In genomic region chr7:42886129-42886528, GRCh38 we compare ENCODE assay signal across 8 cellular contexts. TPM values are rescaled to one million over a fixed set of nuclear protein-coding genes. Genes with fewer than 3 reads are reported as not detected.
DNase-seq lines count a peak whose midpoint lies in the region; ATAC-seq, FAIRE-seq and TF ChIP-seq lines count a peak whose summit lies in the region.

No MANE protein-coding gene starts in this region.

- RAD21 ChIA-PET in GM12878 (lab: Charles Lee; ENCODE audit: unreplicated experiment), result interaction anchor here (1.4 kb wide), 1 partner anchor 943 kb away, joined by 3 read pairs; no protein-coding TSS in a partner anchor

- TF ChIP-seq CTCF in LNCAP (IDR thresholded peaks at IDR 0.05), result peak; percentile 47
- peak; percentile 19 to 25 (median 24); a peak in 3 of 6 replicates for TF ChIP-seq CTCF in GM12878 (IDR thresholded peaks at IDR 0.05 in 2 of 3, conservative IDR thresholded peaks at IDR 0.05 in 1 of 3; ENCODE audit: control insufficient read depth in 2 of 3, extremely low read depth in 1 of 3, insufficient read depth in 1 of 3, low read depth in 3 of 3, low read length in 3 of 3)
- TF ChIP-seq CTCF in nephron progenitor cell (IDR thresholded peaks at IDR 0.05), result peak; percentile 38

- intact Hi-C loops in GM12878 (cut with micrococcal nuclease; ENCODE audit: unreplicated experiment), result no loop called here
- intact Hi-C loops in Right ventricle myocardium superior (cut with DNase I), result no loop called here

- H3K4me2 ChIP-seq in GM12878 (ENCODE audit: control insufficient read depth, insufficient read depth), result no peak overlapping the region

- H4K20me1 ChIP-seq in GM12878 (ENCODE audit: control insufficient read depth, insufficient read depth), result no peaks in the 10 kb centered on the region

- in situ Hi-C loops in GM12878 (cut with MboI), result no loop called here

- no peaks in the 10 kb centered on the region; the same call in 1 of the 2 replicates for H3K4me1 ChIP-seq in GM12878 (ENCODE audit: control insufficient read depth, insufficient read depth, low read length)

- H3K9ac ChIP-seq in GM12878 (ENCODE audit: control insufficient read depth, insufficient read depth, low read length), result no peak overlapping the region

- no peak for FAIRE-seq in GM12878 (lab: Jason Lieb, UNC)

- TF ChIP-seq POLR2A in GM12878 (IDR thresholded peaks at IDR 0.05; ENCODE audit: low read depth, low read length), result no peak

- peaks cover 0 to 1% of the 10 kb centered on the region in 2 experiments; a peak in 2 of 4 replicates for H3K27me3 ChIP-seq in GM12878 (replicated peaks in 1 of 2; ENCODE audit: control insufficient read depth in 2 of 2, insufficient read depth in 2 of 2, low read length in 1 of 2)

- H3K27me3 Mint-ChIP-seq in nephron progenitor cell (ENCODE audit: low read depth, poor library complexity), result peaks cover 3% of the 10 kb centered on the region

- no peaks in the 10 kb centered on the region for H3K9me3 ChIP-seq in GM12878 (replicated peaks; ENCODE audit: control insufficient read depth, insufficient read depth, low read length)

- CTCF ChIA-PET in GM12878 (lab: Yijun Ruan, JAX), result interaction anchor here (1.8 to 2.1 kb wide), 2 partner anchors 9 to 943 kb away, joined by 8 to 16 read pairs; no protein-coding TSS in a partner anchor

- H3K4me1 Mint-ChIP-seq in nephron progenitor cell, result peaks cover 55% of the 10 kb centered on the region

- no peak overlapping the region for H3K4me3 ChIP-seq in GM12878

- POLR2A ChIA-PET in GM12878 (lab: Charles Lee), result no interaction called here

- DNase-seq in DMS53 (lab: John Stamatoyannopoulos, UW) (peak; percentile 44), GM12878 (ENCODE audit: low read depth, low spot score) (no peak), nephron progenitor cell (no peak), Right ventricle myocardium superior (no peak), superior temporal gyrus (ENCODE audit: extremely low spot score) (no peak), GM19238 (ENCODE audit: insufficient read length, low spot score) (no peak)

- no peak overlapping the region for H3K27ac Mint-ChIP-seq in nephron progenitor cell

- peak; percentile 33; the same call in 1 of the 2 replicates for TF ChIP-seq RAD21 in GM12878 (IDR thresholded peaks at IDR 0.05; ENCODE audit: insufficient read depth, low read depth, low read length)

- SMC1A ChIA-PET in GM12878 (lab: Charles Lee; ENCODE audit: uncharacterized antibody, unreplicated experiment), result interaction anchor here (1.4 kb wide), 1 partner anchor 569 kb away, joined by 4 read pairs; no protein-coding TSS in a partner anchor

- no peak for TF ChIP-seq EP300 in GM12878 (IDR thresholded peaks at IDR 0.05; ENCODE audit: borderline replicate concordance in 1 of 2, control insufficient read depth in 1 of 2, low read depth in 2 of 2, low read length in 2 of 2)

- BruUV-seq in GM12878 (replicated peaks; lab: Mats Ljungman, UMichigan), result no TSS peak

- WGBS in GM12878 (ENCODE audit: insufficient coverage, insufficient replicate concordance, low lambda C conversion rate, missing lambda C conversion rate), result 47% methylated on average over 2 of the region's 2 CpGs

- no peaks in the 10 kb centered on the region for H3K36me3 ChIP-seq in GM12878 (ENCODE audit: control insufficient read depth in 2 of 2, insufficient read depth in 2 of 2, low read length in 1 of 2)

- no peak overlapping the region for H2AFZ ChIP-seq in GM12878 (ENCODE audit: control insufficient read depth, low read depth, low read length)

- H3K9me3 Mint-ChIP-seq in nephron progenitor cell, result peaks cover 5% of the 10 kb centered on the region

- H3K4me3 Mint-ChIP-seq in nephron progenitor cell, result no peak overlapping the region

- ATAC-seq in GM12878, result no peak
- ATAC-seq in Right ventricle myocardium superior (ENCODE audit: poor library complexity), result no peak
- ATAC-seq in HG02588 (IDR thresholded peaks at IDR 0.05; ENCODE audit: unreplicated experiment), result no peak

- H3K27ac ChIP-seq in GM12878 (ENCODE audit: control insufficient read depth, insufficient read depth), result no peak overlapping the region

- H3K36me3 Mint-ChIP-seq in nephron progenitor cell (ENCODE audit: low read depth), result no peaks in the 10 kb centered on the region

- H3K79me2 ChIP-seq in GM12878 (ENCODE audit: control insufficient read depth, insufficient read depth, low read length), result no peaks in the 10 kb centered on the region

TF ChIP-seq in GM12878, 131 proteins besides CTCF, POLR2A, EP300 and RAD21 (continues in another document):
- TF ChIP-seq SMC3 (IDR thresholded peaks at IDR 0.05; ENCODE audit: borderline replicate concordance, low read length), result 0 out of 2 replicates have a peak, but pooled peaks have one; percentile 10

RNA-seq across cellular contexts. Expression of gene C7orf25, which starts 25.7 kb away (rescaled TPM):
- total RNA-seq in GM12878 (2013; cell fraction: nucleolus; rRNA removed), result 17.2 and 18.2 TPM in 2 replicates
- total RNA-seq in GM12878 (2014; rRNA removed) (1.4 and 3.5 TPM in 2 replicates), GM12878 (2014; rRNA removed; fragmentation: Illumina TruSeq; extraction: Trizol) (1.9 and 2.2 TPM in 2 replicates), GM12878 (2021) (3.2 and 3.6 TPM in 2 replicates), Right ventricle myocardium superior (5.5 TPM)
- polyA plus RNA-seq in GM12878 (2011; ENCODE audit: low read depth), result 0.49 TPM
- polyA plus RNA-seq in GM12878 (2011; rRNA removed) (1.0 and 2.0 TPM in 2 replicates), GM12878 (2014; fragmentation: Illumina TruSeq; extraction: Trizol) (0.98 and 2.0 TPM in 2 replicates), GM12878 (2014; fragmentation: Nextera tagmentation; extraction: Ambion mirVana) (1 to 10 TPM in 1 of 2 experiments, under 1 TPM in 1; 0.68 to 1.3 TPM), GM12878 (2014; rRNA removed) (0.63 and 2.6 TPM in 2 replicates), GM12878 (2016; fragmentation: Nextera tagmentation; extraction: Ambion mirVana) (1 to 10 TPM; 2.0 to 2.7 TPM)
- 0.55 and 0.87 TPM in 2 replicates for polyA plus RNA-seq in GM12878 (2011; cell fraction: cytosol; rRNA removed)
- 2.5 and 3.0 TPM in 2 replicates for polyA plus RNA-seq in GM12878 (2011; cell fraction: nucleus; rRNA removed)
- 1.1 and 1.3 TPM in 2 replicates for polyA plus RNA-seq in GM12878 (2012)
- polyA minus RNA-seq in GM12878 (2011; rRNA and poly(A)+ RNA removed), result 1.2 and 2.1 TPM in 2 replicates
- 1.3 TPM in 1 of 2 replicates, not detected in the other for polyA minus RNA-seq in GM12878 (2011; cell fraction: cytosol; rRNA and poly(A)+ RNA removed)
- 5.7 and 9.2 TPM in 2 replicates for polyA minus RNA-seq in GM12878 (2011; cell fraction: nucleus; rRNA and poly(A)+ RNA removed)

RNA-seq across cellular contexts. Expression of gene PSMA2, which starts 45.8 kb away (rescaled TPM):
- total RNA-seq in GM12878 (2013; cell fraction: nucleolus; rRNA removed), result 47.6 and 50.1 TPM in 2 replicates
- total RNA-seq in GM12878 (2014; rRNA removed) (129 and 142 TPM in 2 replicates), GM12878 (2014; rRNA removed; fragmentation: Illumina TruSeq; extraction: Trizol) (192 and 195 TPM in 2 replicates), GM12878 (2021) (196 and 211 TPM in 2 replicates), Right ventricle myocardium superior (92.8 TPM)
- polyA plus RNA-seq in GM12878 (2011; ENCODE audit: low read depth), result 203 TPM
- polyA plus RNA-seq in GM12878 (2011; rRNA removed) (438 and 659 TPM in 2 replicates), GM12878 (2014; fragmentation: Illumina TruSeq; extraction: Trizol) (175 and 207 TPM in 2 replicates), GM12878 (2014; fragmentation: Nextera tagmentation; extraction: Ambion mirVana) (1,000 to 10,000 TPM; 1,068 to 1,223 TPM), GM12878 (2014; rRNA removed) (133 and 170 TPM in 2 replicates), GM12878 (2016; fragmentation: Nextera tagmentation; extraction: Ambion mirVana) (100 to 1,000 TPM; 779 to 813 TPM)
- polyA plus RNA-seq in GM12878 (2011; cell fraction: cytosol; rRNA removed), result 136 and 144 TPM in 2 replicates
- 115 TPM in 2 replicates for polyA plus RNA-seq in GM12878 (2011; cell fraction: nucleus; rRNA removed)
- 212 and 255 TPM in 2 replicates for polyA plus RNA-seq in GM12878 (2012)
- 42.9 and 69.9 TPM in 2 replicates for polyA minus RNA-seq in GM12878 (2011; rRNA and poly(A)+ RNA removed)
- 29.3 and 37.7 TPM in 2 replicates for polyA minus RNA-seq in GM12878 (2011; cell fraction: cytosol; rRNA and poly(A)+ RNA removed)
- polyA minus RNA-seq in GM12878 (2011; cell fraction: nucleus; rRNA and poly(A)+ RNA removed), result 15.7 and 23.2 TPM in 2 replicates

RNA-seq across cellular contexts. Expression of gene MRPL32, which starts 46.0 kb away (rescaled TPM):
- total RNA-seq in GM12878 (2013; cell fraction: nucleolus; rRNA removed), result 69.7 and 72.4 TPM in 2 replicates
- total RNA-seq in GM12878 (2014; rRNA removed) (72.0 and 86.3 TPM in 2 replicates), GM12878 (2014; rRNA removed; fragmentation: Illumina TruSeq; extraction: Trizol) (99.7 and 107 TPM in 2 replicates), GM12878 (2021) (65.3 and 66.0 TPM in 2 replicates), Right ventricle myocardium superior (60.6 TPM)
- 59.8 TPM for polyA plus RNA-seq in GM12878 (2011; ENCODE audit: low read depth)
- polyA plus RNA-seq in GM12878 (2011; rRNA removed) (101 and 156 TPM in 2 replicates), GM12878 (2014; fragmentation: Illumina TruSeq; extraction: Trizol) (106 and 111 TPM in 2 replicates), GM12878 (2014; fragmentation: Nextera tagmentation; extraction: Ambion mirVana) (100 to 1,000 TPM; 274 to 339 TPM), GM12878 (2014; rRNA removed) (98.9 and 112 TPM in 2 replicates), GM12878 (2016; fragmentation: Nextera tagmentation; extraction: Ambion mirVana) (100 to 1,000 TPM; 134 to 138 TPM)
- polyA plus RNA-seq in GM12878 (2011; cell fraction: cytosol; rRNA removed), result 66.7 and 70.1 TPM in 2 replicates
- polyA plus RNA-seq in GM12878 (2011; cell fraction: nucleus; rRNA removed), result 71.1 and 90.3 TPM in 2 replicates
- polyA plus RNA-seq in GM12878 (2012), result 58.1 and 60.1 TPM in 2 replicates
- 23.3 and 25.7 TPM in 2 replicates for polyA minus RNA-seq in GM12878 (2011; rRNA and poly(A)+ RNA removed)
- polyA minus RNA-seq in GM12878 (2011; cell fraction: cytosol; rRNA and poly(A)+ RNA removed), result 9.1 and 17.3 TPM in 2 replicates
- polyA minus RNA-seq in GM12878 (2011; cell fraction: nucleus; rRNA and poly(A)+ RNA removed), result 14.1 and 14.6 TPM in 2 replicates
